In the genomic region with DNA sequence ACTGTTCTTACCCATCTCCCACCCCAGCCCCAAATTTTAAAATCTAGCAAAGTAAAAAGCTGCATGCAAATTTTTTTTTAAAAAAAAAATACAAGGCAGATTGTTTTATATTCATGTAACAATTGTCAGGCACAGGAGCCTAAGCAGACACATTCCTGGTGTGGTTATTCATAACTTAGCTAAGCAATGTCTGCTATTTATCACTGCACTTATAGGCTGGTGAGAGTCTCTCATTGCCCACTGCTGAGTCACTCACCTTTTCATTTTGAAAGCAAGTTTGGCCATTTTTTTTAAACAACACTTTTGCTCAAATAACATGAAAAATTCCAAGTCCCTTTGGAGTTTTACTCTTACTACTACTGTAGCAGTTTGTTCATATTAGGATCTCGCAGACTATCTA, we compare ENCODE assay signal across 9 cellular contexts.
A peak's percentile ranks its signal among the peaks of the same experiment; 100 is the strongest.
DNase-seq lines count a peak whose midpoint lies in the region; ATAC-seq, FAIRE-seq and TF ChIP-seq lines count a peak whose summit lies in the region.
"Had no signal": no experiment of that assay in that cellular context is flagged by ENCODE, and none has a peak within 500 bp of the region (broad histone marks: within the 10 kb centered on the region; RNA-seq: fewer than 3 reads in every experiment).

No MANE protein-coding gene starts in this region.

- ATAC-seq in pancreas: peak in 3 of 4 donors; percentile 76 to 91 (median 88)
- ATAC-seq in GM21723 (IDR thresholded peaks at IDR 0.05; ENCODE audit: unreplicated experiment): no peak

- peaks cover 54% of the 10 kb centered on the region for H3K4me1 ChIP-seq in Caco-2
- peaks cover 61% of the 10 kb centered on the region for H3K4me1 ChIP-seq in SJSA1 (replicated peaks)
- H3K4me1 ChIP-seq in pancreas: peaks cover 0 to 7% (median 0%) of the 10 kb centered on the region in 3 donors

- H3K27ac Mint-ChIP-seq in Caco-2 (ENCODE audit: unreplicated experiment): peak overlapping the region; percentile 90

- BruUV-seq in Caco-2 (replicated peaks; lab: Mats Ljungman, UMichigan): no TSS peak

- POLR2A ChIA-PET in Caco-2 (lab: Charles Lee): no interaction called here

- no peaks in the 10 kb centered on the region for H3K9me3 Mint-ChIP-seq in Caco-2 (ENCODE audit: unreplicated experiment)

- H3K4me1 Mint-ChIP-seq in Caco-2 (ENCODE audit: low read depth, unreplicated experiment): peaks cover 20% of the 10 kb centered on the region

- H3K36me3 Mint-ChIP-seq in Caco-2 (ENCODE audit: insufficient read depth, unreplicated experiment): no peaks in the 10 kb centered on the region

- 80 to 90% methylated on average over 1 of the region's 1 CpG for WGBS in pancreas, 2 donors

- TF ChIP-seq CTCF in Caco-2 (IDR thresholded peaks at IDR 0.05; ENCODE audit: insufficient read depth in 1 of 2, low read depth in 1 of 2, low read length in 1 of 2, severe bottlenecking in 1 of 2, unreplicated experiment in 1 of 2) (no peak), pancreas (IDR thresholded peaks at IDR 0.05) (no peak)

- H3K27me3 Mint-ChIP-seq in Caco-2 (ENCODE audit: insufficient read depth, unreplicated experiment): no peaks in the 10 kb centered on the region

- peak; percentile 80 for FAIRE-seq in pancreas (lab: Jason Lieb, UNC)

- no peaks in the 10 kb centered on the region for H3K27me3 ChIP-seq in Caco-2 (replicated peaks; ENCODE audit: control insufficient read depth, insufficient read depth, low read length)
- no peaks in the 10 kb centered on the region for H3K27me3 ChIP-seq in SJSA1 (replicated peaks)
- no peaks in the 10 kb centered on the region for H3K27me3 ChIP-seq in pancreas

- intact Hi-C loops in Caco-2 (cut with micrococcal nuclease; ENCODE audit: unreplicated experiment): loop anchor here (1.0 to 5.0 kb wide), 2 partner anchors 11 to 68 kb away; no protein-coding TSS in a partner anchor
- intact Hi-C loops in pancreas (cut with DNase I): no loop called here

- CTCF ChIA-PET in Caco-2 (lab: Charles Lee): no interaction called here

- H3K36me3 ChIP-seq in Caco-2 (ENCODE audit: control insufficient read depth, insufficient read depth, low read length) (no peaks in the 10 kb centered on the region), SJSA1 (peaks cover 3% of the 10 kb centered on the region; the same call in 1 of the 2 replicates), pancreas (no peaks in the 10 kb centered on the region)

- H3K9me3 ChIP-seq in Caco-2 (peaks cover 5% of the 10 kb centered on the region; the same call in 1 of the 2 replicates), SJSA1 (replicated peaks) (no peaks in the 10 kb centered on the region), pancreas (no peaks in the 10 kb centered on the region)

- no peak overlapping the region for H3K4me3 Mint-ChIP-seq in Caco-2 (ENCODE audit: unreplicated experiment)

- DNase-seq in Caco-2: peak; percentile 43 to 44
- DNase-seq in SJSA1 (ENCODE audit: low read depth in 1 of 2, low spot score in 2 of 2): peak; percentile 79 to 81
- peak; percentile 76 for DNase-seq in fibroblast of the conjunctiva (ENCODE audit: low read depth)
- no peak for DNase-seq in pancreas
- no peak for DNase-seq in NCI-H187 (lab: John Stamatoyannopoulos, UW)
- no peak for DNase-seq in activated effector memory CD4-positive, alpha-beta T cell treated with Interleukin-2 at 50 U/mL for 16 hours
- no peak for DNase-seq in OCI-M2 (lab: John Stamatoyannopoulos, UW; ENCODE audit: unreplicated experiment)
- DNase-seq: NCI-H2081 treated with DMSO at 0.1 percent for 48 hours had no signal

- peak overlapping the region; percentile 96 for H3K27ac ChIP-seq in SJSA1
- no peak overlapping the region for H3K27ac ChIP-seq in pancreas

- no peak overlapping the region for H3K4me3 ChIP-seq in Caco-2 (ENCODE audit: low read depth, low read length)
- H3K4me3 ChIP-seq in SJSA1: no peak overlapping the region
- H3K4me3 ChIP-seq in pancreas: no peak overlapping the region

Comparison
In these comparisons a context has a peak if more than half of its experiments do, and no peak if none do; other contexts are left out.
1. DNase-seq: peak in Caco-2 (2 of 2), SJSA1 (2 of 2) and fibroblast of the conjunctiva (single experiment); none in pancreas (0 of 6), NCI-H187 (0 of 2), activated effector memory CD4-positive, alpha-beta T cell treated with Interleukin-2 at 50 U/mL for 16 hours (single experiment) and OCI-M2 (single experiment).